ENCODE assay signal across 1 cellular context in the genomic region with DNA sequence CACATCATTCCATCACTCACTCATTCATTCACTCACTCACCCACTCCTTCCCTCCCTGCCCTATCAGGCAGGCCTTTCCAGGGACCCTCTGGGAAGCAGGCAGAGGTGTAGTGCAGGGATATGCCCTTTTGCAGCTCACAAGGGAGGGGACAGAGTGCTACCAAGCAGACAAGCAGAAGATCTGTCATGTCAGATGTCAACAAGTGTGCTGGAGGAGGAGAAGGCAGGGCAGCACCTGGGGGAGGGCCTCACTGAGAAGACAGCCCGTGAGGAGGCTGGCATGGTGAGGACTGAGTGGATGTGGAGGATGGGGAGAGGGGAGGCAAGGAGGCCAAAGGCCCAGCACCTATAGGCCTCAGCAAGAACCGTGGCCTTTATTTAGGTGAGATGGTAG.
TF ChIP-seq lines count a peak whose summit lies in the region.

No MANE protein-coding gene starts in this region.

TF ChIP-seq in HepG2, 621 proteins besides CTCF, POLR2A, EP300 and RAD21:
- no peak for TF ChIP-seq GATA4 (IDR thresholded peaks at IDR 0.05; ENCODE audit: borderline replicate concordance, low read depth)
- no peak for TF ChIP-seq NFIB (CRISPR knock-in tag; IDR thresholded peaks at IDR 0.05; ENCODE audit: borderline replicate concordance)
- no peak for TF ChIP-seq PHF5A (CRISPR knock-in tag; IDR thresholded peaks at IDR 0.05; ENCODE audit: low read depth, unreplicated experiment)
- TF ChIP-seq SNRNP70 (IDR thresholded peaks at IDR 0.05; ENCODE audit: low read depth, low read length) = no peak
- TF ChIP-seq SMAD9 (CRISPR knock-in tag; IDR thresholded peaks at IDR 0.05) = no peak
